ENCODE assay signal across 26 cellular contexts in genomic region chr14:64202731-64203130, GRCh38.
A peak's percentile ranks its signal among the peaks of the same experiment; 100 is the strongest.
DNase-seq lines count a peak whose midpoint lies in the region; ATAC-seq, FAIRE-seq and TF ChIP-seq lines count a peak whose summit lies in the region.
"Had no signal": no experiment of that assay in that cellular context is flagged by ENCODE, and none has a peak within 500 bp of the region (broad histone marks: within the 10 kb centered on the region; RNA-seq: fewer than 3 reads in every experiment).

No MANE protein-coding gene starts in this region.

- H3K27me3 ChIP-seq in CD8-positive, alpha-beta T cell (ENCODE audit: insufficient read depth, low read length): no peaks in the 10 kb centered on the region
- no peaks in the 10 kb centered on the region for H3K27me3 ChIP-seq in parathyroid adenoma (ENCODE audit: control insufficient read depth, insufficient read depth, low read length)
- H3K27me3 ChIP-seq in right lobe of liver: no peaks in the 10 kb centered on the region
- H3K27me3 ChIP-seq: BLaER1 treated with 17β-estradiol and CSF1 and Interleukin-3, amounts not matched to agents 10 nM and 100 nM; breast epithelium; left lung; neutrophil; transverse colon had no signal

- H3K9ac ChIP-seq in parathyroid adenoma: no peak overlapping the region
- H3K9ac ChIP-seq: BLaER1 treated with 17β-estradiol and CSF1 and Interleukin-3, amounts not matched to agents 10 nM and 100 nM had no signal

- CTCF ChIA-PET in CD8-positive, alpha-beta T cell (lab: Charles Lee): interaction anchor here (0.6 to 1.7 kb wide), 2 partner anchors 11 to 612 kb away, joined by 3 to 4 read pairs; no protein-coding TSS in a partner anchor
- CTCF ChIA-PET in WTC11 (lab: Charles Lee): interaction anchor here (0.6 to 1.3 kb wide), 3 partner anchors 65 to 739 kb away, joined by 3 read pairs; no protein-coding TSS in a partner anchor

- H3K27ac ChIP-seq in CD8-positive, alpha-beta T cell (ENCODE audit: low read depth, low read length): no peak overlapping the region
- H3K27ac ChIP-seq in parathyroid adenoma (no peak overlapping the region), right lobe of liver (no peak overlapping the region)
- H3K27ac ChIP-seq: BLaER1 treated with 17β-estradiol and CSF1 and Interleukin-3, amounts not matched to agents 10 nM and 100 nM; breast epithelium; left lung; neutrophil; prostate gland; transverse colon had no signal

- H3K79me2 ChIP-seq in parathyroid adenoma: peaks cover 8% of the 10 kb centered on the region

- H3K9me3 Mint-ChIP-seq in CD8-positive, alpha-beta T cell: no peaks in the 10 kb centered on the region
- H3K9me3 Mint-ChIP-seq in WTC11: no peaks in the 10 kb centered on the region
- H3K9me3 Mint-ChIP-seq: activated naive CD4-positive, alpha-beta T cell treated with anti-CD3 and anti-CD28 coated beads, Interleukin-2, amount 50 U/mL, for 24 hours had no signal

- peaks cover 5% of the 10 kb centered on the region for H3K36me3 ChIP-seq in CD8-positive, alpha-beta T cell (ENCODE audit: insufficient read depth, low read length)
- H3K36me3 ChIP-seq in parathyroid adenoma (ENCODE audit: control insufficient read depth, insufficient read depth, low read length) (no peaks in the 10 kb centered on the region), right lobe of liver (peaks cover 0 to 11% (median 5%) of the 10 kb centered on the region in 4 donors)
- H3K36me3 ChIP-seq: breast epithelium, left lung, prostate gland, transverse colon had no signal

- peak overlapping the region; percentile 18 for H3K27ac Mint-ChIP-seq in CD8-positive, alpha-beta T cell
- peak overlapping the region; percentile 46; the same call in 1 of the 2 replicates for H3K27ac Mint-ChIP-seq in WTC11
- H3K27ac Mint-ChIP-seq: activated naive CD4-positive, alpha-beta T cell treated with anti-CD3 and anti-CD28 coated beads, Interleukin-2, amount 50 U/mL, for 24 hours had no signal

- no peak overlapping the region for H3K4me3 Mint-ChIP-seq in CD8-positive, alpha-beta T cell
- H3K4me3 Mint-ChIP-seq in WTC11: no peak overlapping the region
- H3K4me3 Mint-ChIP-seq: activated naive CD4-positive, alpha-beta T cell treated with anti-CD3 and anti-CD28 coated beads, Interleukin-2, amount 50 U/mL, for 24 hours had no signal

- peak; percentile 58 for FAIRE-seq in HTR-8/SVneo (lab: Jason Lieb, UNC)
- FAIRE-seq: islet of Langerhans had no signal

- no peak for TF ChIP-seq CTCF in CD8-positive, alpha-beta T cell (IDR thresholded peaks at IDR 0.05)
- no peak for TF ChIP-seq CTCF in WTC11 (IDR thresholded peaks at IDR 0.05)
- no peak for TF ChIP-seq CTCF in parathyroid adenoma (IDR thresholded peaks at IDR 0.05)
- TF ChIP-seq CTCF in right lobe of liver (IDR thresholded peaks at IDR 0.05): no peak

- H3K36me3 Mint-ChIP-seq in CD8-positive, alpha-beta T cell: peaks cover 63% of the 10 kb centered on the region
- peaks cover 8% of the 10 kb centered on the region for H3K36me3 Mint-ChIP-seq in WTC11

- no peak overlapping the region for H3K4me3 ChIP-seq in CD8-positive, alpha-beta T cell (ENCODE audit: low read depth, low read length)
- H3K4me3 ChIP-seq in parathyroid adenoma (ENCODE audit: low read depth, low read length) (no peak overlapping the region), right lobe of liver (no peak overlapping the region)
- H3K4me3 ChIP-seq: BLaER1 treated with 17β-estradiol and CSF1 and Interleukin-3, amounts not matched to agents 10 nM and 100 nM; breast epithelium; left lung; prostate gland; transverse colon had no signal

- DNase-seq in CD8-positive, alpha-beta T cell: no peak
- DNase-seq in HTR-8/SVneo (ENCODE audit: insufficient read length, low spot score) (no peak), WTC11 (ENCODE audit: low spot score) (no peak), right lobe of liver (no peak), cortex of kidney (lab: John Stamatoyannopoulos, UW) (no peak)
- DNase-seq in activated CD8-positive, alpha-beta memory T cell treated with anti-CD3 and anti-CD28 coated beads, Interleukin-2, amount 50 U/mL, for 48 hours: no peak
- DNase-seq: activated CD4-positive, alpha-beta T cell treated with anti-CD3 and anti-CD28 coated beads for 4 hours; activated CD8-positive, alpha-beta memory T cell treated with anti-CD3 and anti-CD28 coated beads for 24 hours; amygdala; DMS79 treated with DMSO at 0.1 percent for 48 hours; effector CD4-positive, alpha-beta T cell; erythroblast; GF-D8; left lung; mesendoderm; NCI-H69; stimulated activated CD4-positive, alpha-beta T cell treated with anti-CD3 and anti-CD28 coated beads, Interleukin-4, amount 100 ng/mL, for 1 hour; transverse colon had no signal

- peaks cover 10% of the 10 kb centered on the region for H3K4me1 Mint-ChIP-seq in CD8-positive, alpha-beta T cell (ENCODE audit: low read depth)
- H3K4me1 Mint-ChIP-seq in WTC11: peaks cover 42% of the 10 kb centered on the region

- no peaks in the 10 kb centered on the region for H3K9me3 ChIP-seq in CD8-positive, alpha-beta T cell (ENCODE audit: low read length)
- no peaks in the 10 kb centered on the region for H3K9me3 ChIP-seq in parathyroid adenoma (ENCODE audit: control insufficient read depth, low read length)
- no peaks in the 10 kb centered on the region for H3K9me3 ChIP-seq in right lobe of liver
- H3K9me3 ChIP-seq: BLaER1 treated with 17β-estradiol and CSF1 and Interleukin-3, amounts not matched to agents 10 nM and 100 nM; breast epithelium; left lung; neutrophil; prostate gland; transverse colon had no signal

- H3K4me1 ChIP-seq in CD8-positive, alpha-beta T cell (ENCODE audit: insufficient read depth, low read length): no peaks in the 10 kb centered on the region
- H3K4me1 ChIP-seq in parathyroid adenoma (peaks cover 25% of the 10 kb centered on the region), right lobe of liver (peaks cover 0 to 8% (median 0%) of the 10 kb centered on the region in 4 donors)
- H3K4me1 ChIP-seq: breast epithelium, prostate gland, transverse colon had no signal

- TF ChIP-seq POLR2A in right lobe of liver (IDR thresholded peaks at IDR 0.05): no peak

- POLR2A ChIA-PET in CD8-positive, alpha-beta T cell (lab: Charles Lee): no interaction called here
- POLR2A ChIA-PET in WTC11 (lab: Charles Lee): no interaction called here

- no peaks in the 10 kb centered on the region for H3K27me3 Mint-ChIP-seq in CD8-positive, alpha-beta T cell (ENCODE audit: low read depth)
- H3K27me3 Mint-ChIP-seq in WTC11 (ENCODE audit: low read depth): no peaks in the 10 kb centered on the region
- H3K27me3 Mint-ChIP-seq: activated naive CD4-positive, alpha-beta T cell treated with anti-CD3 and anti-CD28 coated beads, Interleukin-2, amount 50 U/mL, for 24 hours had no signal

- peak overlapping the region; percentile 40 for H2AFZ ChIP-seq in parathyroid adenoma

- ATAC-seq in CD8-positive, alpha-beta T cell: no peak
- ATAC-seq in WTC11 (no peak), right lobe of liver (no peak)
- ATAC-seq: left lung, sciatic nerve had no signal

- intact Hi-C loops in CD8-positive, alpha-beta T cell (cut with DNase I, micrococcal nuclease): no loop called here
- intact Hi-C loops in right lobe of liver (cut with DNase I): no loop called here

- WGBS in right lobe of liver (ENCODE audit: insufficient coverage, low coverage, low lambda C conversion rate, missing lambda C conversion rate): 78% methylated on average over 4 of the region's 10 CpGs

- H3K4me2 ChIP-seq in parathyroid adenoma (ENCODE audit: low read length): no peak overlapping the region

TF ChIP-seq in WTC11, 78 proteins besides CTCF, POLR2A, EP300 and RAD21:
- no peak for TF ChIP-seq GTF2I (CRISPR knock-in tag; conservative IDR thresholded peaks at IDR 0.05)
- TF ChIP-seq ZNF121 (CRISPR knock-in tag; IDR thresholded peaks at IDR 0.05): no peak
- no peak for TF ChIP-seq JUN (CRISPR knock-in tag; IDR thresholded peaks at IDR 0.05)
- no peak for TF ChIP-seq PREB (CRISPR knock-in tag; IDR thresholded peaks at IDR 0.05; ENCODE audit: borderline replicate concordance)
- TF ChIP-seq AFF4 (CRISPR knock-in tag; IDR thresholded peaks at IDR 0.05; ENCODE audit: borderline replicate concordance): no peak
